In genomic region chr9:78004478-78005229, GRCh38 we compare ENCODE assay signal across 1 cellular context.
TF ChIP-seq lines count a peak whose summit lies in the region.

No MANE protein-coding gene starts in this region.

TF ChIP-seq in K562, 482 proteins besides CTCF, POLR2A, EP300 and RAD21 (continues in another document):
- peak; percentile 84; the same call in 1 of the 2 replicates for TF ChIP-seq ARID3A (IDR thresholded peaks at IDR 0.05; ENCODE audit: borderline replicate concordance, low read depth, low read length)
- no peak for TF ChIP-seq ZNF76 (CRISPR knock-in tag; IDR thresholded peaks at IDR 0.05; ENCODE audit: borderline replicate concordance)
- TF ChIP-seq ZBED1 (IDR thresholded peaks at IDR 0.05), result no peak
- TF ChIP-seq CTBP1 (IDR thresholded peaks at IDR 0.05; ENCODE audit: borderline replicate concordance), result peak; percentile 40; the same call in 1 of the 2 replicates
- TF ChIP-seq ZNF311 (CRISPR knock-in tag; IDR thresholded peaks at IDR 0.05), result no peak
- TF ChIP-seq DLX4 (CRISPR knock-in tag; IDR thresholded peaks at IDR 0.05), result no peak
- TF ChIP-seq FUS (optimal IDR thresholded peaks at IDR 0.05; ENCODE audit: low read depth, low read length), result no peak
- TF ChIP-seq DMBX1 (CRISPR knock-in tag; IDR thresholded peaks at IDR 0.05; ENCODE audit: borderline replicate concordance), result no peak
- TF ChIP-seq ATF1 (CRISPR knock-in tag; IDR thresholded peaks at IDR 0.05), result no peak
- peak; percentile 84 for TF ChIP-seq ATF1 (tag; IDR thresholded peaks at IDR 0.05)
- peak; percentile 63 to 71; a peak in 2 of 4 replicates for TF ChIP-seq FOXK2 (conservative IDR thresholded peaks at IDR 0.05 in 1 of 2, IDR thresholded peaks at IDR 0.05 in 1 of 2; ENCODE audit: low read depth in 2 of 2)
- TF ChIP-seq, protein P1, sequence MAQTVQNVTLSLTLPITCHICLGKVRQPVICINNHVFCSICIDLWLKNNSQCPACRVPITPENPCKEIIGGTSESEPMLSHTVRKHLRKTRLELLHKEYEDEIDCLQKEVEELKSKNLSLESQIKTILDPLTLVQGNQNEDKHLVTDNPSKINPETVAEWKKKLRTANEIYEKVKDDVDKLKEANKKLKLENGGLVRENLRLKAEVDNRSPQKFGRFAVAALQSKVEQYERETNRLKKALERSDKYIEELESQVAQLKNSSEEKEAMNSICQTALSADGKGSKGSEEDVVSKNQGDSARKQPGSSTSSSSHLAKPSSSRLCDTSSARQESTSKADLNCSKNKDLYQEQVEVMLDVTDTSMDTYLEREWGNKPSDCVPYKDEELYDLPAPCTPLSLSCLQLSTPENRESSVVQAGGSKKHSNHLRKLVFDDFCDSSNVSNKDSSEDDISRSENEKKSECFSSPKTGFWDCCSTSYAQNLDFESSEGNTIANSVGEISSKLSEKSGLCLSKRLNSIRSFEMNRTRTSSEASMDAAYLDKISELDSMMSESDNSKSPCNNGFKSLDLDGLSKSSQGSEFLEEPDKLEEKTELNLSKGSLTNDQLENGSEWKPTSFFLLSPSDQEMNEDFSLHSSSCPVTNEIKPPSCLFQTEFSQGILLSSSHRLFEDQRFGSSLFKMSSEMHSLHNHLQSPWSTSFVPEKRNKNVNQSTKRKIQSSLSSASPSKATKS (CRISPR knock-in tag; IDR thresholded peaks at IDR 0.05), result no peak
- 0 out of 2 replicates have a peak, but pooled peaks have one; percentile 9 for TF ChIP-seq KLF16 (IDR thresholded peaks at IDR 0.05)
- no peak for TF ChIP-seq ZNF445 (CRISPR knock-in tag; IDR thresholded peaks at IDR 0.05; ENCODE audit: low read depth)
- TF ChIP-seq CLOCK (CRISPR knock-in tag; IDR thresholded peaks at IDR 0.05; ENCODE audit: borderline replicate concordance), result no peak
- TF ChIP-seq RB1 (IDR thresholded peaks at IDR 0.05; ENCODE audit: low read depth), result no peak
- TF ChIP-seq, protein P2, sequence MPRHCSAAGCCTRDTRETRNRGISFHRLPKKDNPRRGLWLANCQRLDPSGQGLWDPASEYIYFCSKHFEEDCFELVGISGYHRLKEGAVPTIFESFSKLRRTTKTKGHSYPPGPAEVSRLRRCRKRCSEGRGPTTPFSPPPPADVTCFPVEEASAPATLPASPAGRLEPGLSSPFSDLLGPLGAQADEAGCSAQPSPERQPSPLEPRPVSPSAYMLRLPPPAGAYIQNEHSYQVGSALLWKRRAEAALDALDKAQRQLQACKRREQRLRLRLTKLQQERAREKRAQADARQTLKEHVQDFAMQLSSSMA (CRISPR knock-in tag; IDR thresholded peaks at IDR 0.05), result no peak
- no peak for TF ChIP-seq CHD7 (IDR thresholded peaks at IDR 0.05; ENCODE audit: low read depth, low read length)
- peak; percentile 61; the same call in 1 of the 2 replicates for TF ChIP-seq ATF3 (IDR thresholded peaks at IDR 0.05)
- no peak for TF ChIP-seq ATF3 (CRISPR knock-in tag; conservative IDR thresholded peaks at IDR 0.05)
- TF ChIP-seq ELF2 (CRISPR knock-in tag; IDR thresholded peaks at IDR 0.05), result no peak
- TF ChIP-seq STAT5B (CRISPR knock-in tag; IDR thresholded peaks at IDR 0.05), result no peak
- no peak for TF ChIP-seq IRF2 (CRISPR knock-in tag; IDR thresholded peaks at IDR 0.05)
- no peak for TF ChIP-seq CREB5 (CRISPR knock-in tag; IDR thresholded peaks at IDR 0.05)
- no peak for TF ChIP-seq TAF1 (IDR thresholded peaks at IDR 0.05; ENCODE audit: control insufficient read depth, extremely low read depth, insufficient read depth, low read length, severe bottlenecking)
- TF ChIP-seq CBFA2T3 (IDR thresholded peaks at IDR 0.05), result peak; percentile 81
- TF ChIP-seq RCOR1 (IDR thresholded peaks at IDR 0.05; ENCODE audit: borderline replicate concordance in 1 of 2, low read depth in 2 of 2, low read length in 2 of 2), result 0 out of 4 replicates have a peak, but pooled peaks of 1 of the 2 experiments have one; percentile 3
- TF ChIP-seq MNT (conservative IDR thresholded peaks at IDR 0.05), result no peak
- no peak for TF ChIP-seq ZNF277 (CRISPR knock-in tag; IDR thresholded peaks at IDR 0.05; ENCODE audit: borderline replicate concordance)
- TF ChIP-seq GATAD2A (IDR thresholded peaks at IDR 0.05), result no peak
